1 cellular context compared by ENCODE assay signal in the genomic region with DNA sequence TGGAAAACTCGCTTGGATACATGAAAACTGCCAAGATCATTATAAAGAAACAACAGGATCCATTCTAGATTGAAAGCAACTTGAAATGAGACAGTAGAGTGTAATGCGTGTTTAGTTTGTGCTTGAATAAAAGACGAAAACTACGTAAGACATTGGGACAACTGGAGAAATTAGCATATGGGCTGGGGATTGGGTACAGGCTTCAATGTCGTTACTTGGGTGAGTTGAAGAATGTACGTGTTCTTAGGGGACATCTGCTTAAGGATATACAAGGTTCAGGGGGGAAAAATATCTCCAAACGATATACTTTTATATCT.
TF ChIP-seq lines count a peak whose summit lies in the region.

No MANE protein-coding gene starts in this region.

TF ChIP-seq in GM23338, 12 proteins besides CTCF, POLR2A, EP300 and RAD21 (continued from another document):
- TF ChIP-seq, protein P1, sequence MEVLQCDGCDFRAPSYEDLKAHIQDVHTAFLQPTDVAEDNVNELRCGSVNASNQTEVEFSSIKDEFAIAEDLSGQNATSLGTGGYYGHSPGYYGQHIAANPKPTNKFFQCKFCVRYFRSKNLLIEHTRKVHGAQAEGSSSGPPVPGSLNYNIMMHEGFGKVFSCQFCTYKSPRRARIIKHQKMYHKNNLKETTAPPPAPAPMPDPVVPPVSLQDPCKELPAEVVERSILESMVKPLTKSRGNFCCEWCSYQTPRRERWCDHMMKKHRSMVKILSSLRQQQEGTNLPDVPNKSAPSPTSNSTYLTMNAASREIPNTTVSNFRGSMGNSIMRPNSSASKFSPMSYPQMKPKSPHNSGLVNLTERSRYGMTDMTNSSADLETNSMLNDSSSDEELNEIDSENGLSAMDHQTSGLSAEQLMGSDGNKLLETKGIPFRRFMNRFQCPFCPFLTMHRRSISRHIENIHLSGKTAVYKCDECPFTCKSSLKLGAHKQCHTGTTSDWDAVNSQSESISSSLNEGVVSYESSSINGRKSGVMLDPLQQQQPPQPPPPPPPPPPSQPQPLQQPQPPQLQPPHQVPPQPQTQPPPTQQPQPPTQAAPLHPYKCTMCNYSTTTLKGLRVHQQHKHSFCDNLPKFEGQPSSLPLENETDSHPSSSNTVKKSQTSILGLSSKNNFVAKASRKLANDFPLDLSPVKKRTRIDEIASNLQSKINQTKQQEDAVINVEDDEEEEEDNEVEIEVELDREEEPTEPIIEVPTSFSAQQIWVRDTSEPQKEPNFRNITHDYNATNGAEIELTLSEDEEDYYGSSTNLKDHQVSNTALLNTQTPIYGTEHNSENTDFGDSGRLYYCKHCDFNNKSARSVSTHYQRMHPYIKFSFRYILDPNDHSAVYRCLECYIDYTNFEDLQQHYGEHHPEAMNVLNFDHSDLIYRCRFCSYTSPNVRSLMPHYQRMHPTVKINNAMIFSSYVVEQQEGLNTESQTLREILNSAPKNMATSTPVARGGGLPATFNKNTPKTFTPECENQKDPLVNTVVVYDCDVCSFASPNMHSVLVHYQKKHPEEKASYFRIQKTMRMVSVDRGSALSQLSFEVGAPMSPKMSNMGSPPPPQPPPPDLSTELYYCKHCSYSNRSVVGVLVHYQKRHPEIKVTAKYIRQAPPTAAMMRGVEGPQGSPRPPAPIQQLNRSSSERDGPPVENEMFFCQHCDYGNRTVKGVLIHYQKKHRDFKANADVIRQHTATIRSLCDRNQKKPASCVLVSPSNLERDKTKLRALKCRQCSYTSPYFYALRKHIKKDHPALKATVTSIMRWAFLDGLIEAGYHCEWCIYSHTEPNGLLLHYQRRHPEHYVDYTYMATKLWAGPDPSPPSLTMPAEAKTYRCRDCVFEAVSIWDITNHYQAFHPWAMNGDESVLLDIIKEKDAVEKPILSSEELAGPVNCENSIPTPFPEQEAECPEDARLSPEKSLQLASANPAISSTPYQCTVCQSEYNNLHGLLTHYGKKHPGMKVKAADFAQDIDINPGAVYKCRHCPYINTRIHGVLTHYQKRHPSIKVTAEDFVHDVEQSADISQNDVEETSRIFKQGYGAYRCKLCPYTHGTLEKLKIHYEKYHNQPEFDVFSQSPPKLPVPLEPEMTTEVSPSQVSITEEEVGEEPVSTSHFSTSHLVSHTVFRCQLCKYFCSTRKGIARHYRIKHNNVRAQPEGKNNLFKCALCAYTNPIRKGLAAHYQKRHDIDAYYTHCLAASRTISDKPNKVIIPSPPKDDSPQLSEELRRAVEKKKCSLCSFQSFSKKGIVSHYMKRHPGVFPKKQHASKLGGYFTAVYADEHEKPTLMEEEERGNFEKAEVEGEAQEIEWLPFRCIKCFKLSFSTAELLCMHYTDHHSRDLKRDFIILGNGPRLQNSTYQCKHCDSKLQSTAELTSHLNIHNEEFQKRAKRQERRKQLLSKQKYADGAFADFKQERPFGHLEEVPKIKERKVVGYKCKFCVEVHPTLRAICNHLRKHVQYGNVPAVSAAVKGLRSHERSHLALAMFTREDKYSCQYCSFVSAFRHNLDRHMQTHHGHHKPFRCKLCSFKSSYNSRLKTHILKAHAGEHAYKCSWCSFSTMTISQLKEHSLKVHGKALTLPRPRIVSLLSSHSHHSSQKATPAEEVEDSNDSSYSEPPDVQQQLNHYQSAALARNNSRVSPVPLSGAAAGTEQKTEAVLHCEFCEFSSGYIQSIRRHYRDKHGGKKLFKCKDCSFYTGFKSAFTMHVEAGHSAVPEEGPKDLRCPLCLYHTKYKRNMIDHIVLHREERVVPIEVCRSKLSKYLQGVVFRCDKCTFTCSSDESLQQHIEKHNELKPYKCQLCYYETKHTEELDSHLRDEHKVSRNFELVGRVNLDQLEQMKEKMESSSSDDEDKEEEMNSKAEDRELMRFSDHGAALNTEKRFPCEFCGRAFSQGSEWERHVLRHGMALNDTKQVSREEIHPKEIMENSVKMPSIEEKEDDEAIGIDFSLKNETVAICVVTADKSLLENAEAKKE (CRISPR knock-in tag; IDR thresholded peaks at IDR 0.05), result no peak
